8 cellular contexts compared by ENCODE assay signal in the genomic region with DNA sequence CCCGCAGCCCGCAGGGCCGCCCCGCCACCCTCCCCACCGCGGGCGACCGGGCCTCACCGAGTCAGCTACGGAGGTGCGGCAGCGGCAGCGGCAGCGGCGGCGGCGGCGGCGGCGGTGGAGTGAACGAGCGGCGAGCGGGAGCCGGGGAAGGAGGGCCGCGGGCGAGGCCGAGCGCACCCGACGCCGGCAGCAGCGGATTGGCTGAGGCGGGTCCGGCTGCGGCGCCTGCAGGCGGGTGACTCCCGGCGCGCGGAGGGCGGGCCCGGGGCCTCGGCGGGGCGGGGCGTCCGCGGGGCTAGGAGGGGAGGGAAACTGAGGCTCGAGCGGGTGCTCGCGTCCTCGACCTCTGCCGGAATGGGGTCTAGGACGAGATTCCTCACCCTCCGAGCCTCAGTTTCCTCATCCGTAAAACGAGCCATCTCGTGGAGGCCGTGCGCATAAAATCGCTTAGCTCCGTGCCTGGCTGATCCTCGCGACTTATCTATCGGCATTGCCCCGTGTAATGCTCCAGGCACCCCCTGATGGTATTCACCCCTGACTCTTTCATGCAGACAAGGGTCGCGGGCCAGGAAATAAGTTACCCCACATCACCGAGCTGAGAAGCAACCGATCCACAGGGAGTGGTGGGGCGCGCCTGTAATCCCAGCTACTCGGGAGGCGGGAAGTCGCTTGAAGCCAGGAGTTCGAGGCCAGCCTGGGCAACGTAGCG. TPM values are rescaled to one million over a fixed set of nuclear protein-coding genes. Genes with fewer than 3 reads are reported as not detected.
A peak's percentile ranks its signal among the peaks of the same experiment; 100 is the strongest.
DNase-seq lines count a peak whose midpoint lies in the region; ATAC-seq and TF ChIP-seq lines count a peak whose summit lies in the region.

Gene CPT1A, minus strand, starts transcription at position 199 of the 709 bp plus-strand sequence. CDS start 26,442 bp downstream, outside the sequence.

- peaks cover 48% of the 10 kb centered on the region for H3K4me1 ChIP-seq in CD8-positive, alpha-beta memory T cell (ENCODE audit: insufficient read depth, low read length)
- peaks cover 32 to 55% of the 10 kb centered on the region in 2 experiments for H3K4me1 ChIP-seq in HCT116 (ENCODE audit: control insufficient read depth in 1 of 2, insufficient read depth in 2 of 2, low read length in 2 of 2)
- H3K4me1 ChIP-seq in lower lobe of right lung = peaks cover 59% of the 10 kb centered on the region

- TF ChIP-seq CTCF in HCT116 (IDR thresholded peaks at IDR 0.05 in 2 of 3, conservative IDR thresholded peaks at IDR 0.05 in 1 of 3; ENCODE audit: borderline replicate concordance in 1 of 3, insufficient read depth in 1 of 3, low read depth in 2 of 3, low read length in 2 of 3) (no peak), lower lobe of right lung (IDR thresholded peaks at IDR 0.05) (no peak)

- RAD21 ChIA-PET in HCT116 (lab: Charles Lee; ENCODE audit: low non-redundant PET in 1 of 2, low total read pairs in 2 of 2, uncharacterized antibody in 2 of 2, unreplicated experiment in 2 of 2) = no interaction called here

- CTCF ChIA-PET in CD8-positive, alpha-beta memory T cell (lab: Charles Lee) = interaction anchor here (0.8 to 3.5 kb wide), 6 partner anchors 12 to 632 kb away, joined by 3 to 37 read pairs (median 14); no protein-coding TSS in a partner anchor
- CTCF ChIA-PET in HCT116 (lab: Charles Lee) = no interaction called here
- CTCF ChIA-PET in activated CD4-positive, alpha-beta memory T cell treated with anti-CD3 and anti-CD28 coated beads for 36 hours (lab: Charles Lee) = interaction anchor here (0.7 to 3.6 kb wide), 3 partner anchors 23 to 48 kb away, joined by 3 to 29 read pairs (median 17); no protein-coding TSS in a partner anchor

- H3K27me3 ChIP-seq in CD8-positive, alpha-beta memory T cell (ENCODE audit: insufficient read depth, low read length, poor library complexity, severe bottlenecking) = no peaks in the 10 kb centered on the region
- H3K27me3 ChIP-seq in HCT116 (ENCODE audit: insufficient read depth, low read length) (no peaks in the 10 kb centered on the region), lower lobe of right lung (ENCODE audit: low read depth) (no peaks in the 10 kb centered on the region)

- no peak for TF ChIP-seq POLR2A in HCT116 (IDR thresholded peaks at IDR 0.05; ENCODE audit: borderline replicate concordance, extremely low read depth, insufficient read depth, insufficient read length)

- intact Hi-C loops in HCT116 (cut with micrococcal nuclease) (no loop called here), lower lobe of right lung (cut with DNase I) (no loop called here)
- intact Hi-C loops in activated CD4-positive, alpha-beta memory T cell treated with anti-CD3 and anti-CD28 coated beads for 36 hours (cut with micrococcal nuclease) = loop anchor here (5.0 to 10.0 kb wide), 4 partner anchors 205 to 1363 kb away; partner anchors contain the start of genes FADD, PPP6R3 and TPCN2

- peak within 1 kb of the TSS; percentile 88 to 98 (median 93) for H3K4me3 Mint-ChIP-seq in CD8-positive, alpha-beta memory T cell
- H3K4me3 Mint-ChIP-seq in activated CD4-positive, alpha-beta memory T cell treated with anti-CD3 and anti-CD28 coated beads for 36 hours = peak within 1 kb of the TSS; percentile 87

- peak within 1 kb of the TSS; percentile 41 for H3K27ac ChIP-seq in CD8-positive, alpha-beta memory T cell (ENCODE audit: low read depth, low read length)
- H3K27ac ChIP-seq in HCT116 (ENCODE audit: low read depth, low read length) = peak within 1 kb of the TSS; percentile 67
- peak within 1 kb of the TSS; percentile 95 for H3K27ac ChIP-seq in lower lobe of right lung

- BruUV-seq in HCT116 (replicated peaks; lab: Mats Ljungman, UMichigan) = no TSS peak

- no peaks in the 10 kb centered on the region for H4K20me1 ChIP-seq in HCT116 (ENCODE audit: insufficient read depth)

- peaks cover 0 to 8% (median 0%) of the 10 kb centered on the region in 3 donors for H3K36me3 Mint-ChIP-seq in CD8-positive, alpha-beta memory T cell
- no peaks in the 10 kb centered on the region for H3K36me3 Mint-ChIP-seq in activated CD4-positive, alpha-beta memory T cell treated with anti-CD3 and anti-CD28 coated beads for 36 hours

- peak within 1 kb of the TSS; percentile 76 for H3K4me3 ChIP-seq in CD8-positive, alpha-beta memory T cell (ENCODE audit: low read length)
- H3K4me3 ChIP-seq in HCT116 (replicated peaks in 1 of 2; ENCODE audit: low read depth in 1 of 2, low read length in 2 of 2) = peak within 1 kb of the TSS; percentile 74 to 84
- peak within 1 kb of the TSS; percentile 97 for H3K4me3 ChIP-seq in lower lobe of right lung

- DNase-seq in CD8-positive, alpha-beta memory T cell = peak; percentile 65 to 76 (median 69)
- no peak for DNase-seq in HCT116 (ENCODE audit: low read depth, low spot score)
- peak; percentile 78 for DNase-seq in NCI-H510A (lab: John Stamatoyannopoulos, UW)
- peak; percentile 82 for DNase-seq in activated CD4-positive, alpha-beta memory T cell treated with anti-CD3 and anti-CD28 coated beads for 36 hours
- peak; percentile 59 for DNase-seq in effector CD4-positive, alpha-beta T cell
- DNase-seq in lower lobe of right lung = peak; percentile 86
- DNase-seq in stimulated activated CD4-positive, alpha-beta T cell treated with anti-CD3 and anti-CD28 coated beads, TNF-alpha, amount 100 ng/mL, for 48 hours (ENCODE audit: low read depth in 3 of 3) = peak in 2 of 3 donors; percentile 46 to 62
- DNase-seq in putamen (ENCODE audit: low spot score) = no peak

- H3K27ac Mint-ChIP-seq in CD8-positive, alpha-beta memory T cell = peak within 1 kb of the TSS; percentile 76 to 99 (median 94)
- H3K27ac Mint-ChIP-seq in activated CD4-positive, alpha-beta memory T cell treated with anti-CD3 and anti-CD28 coated beads for 36 hours = peak within 1 kb of the TSS; percentile 53

- peak within 1 kb of the TSS; percentile 71 for H3K9ac ChIP-seq in HCT116 (ENCODE audit: low read length)

- TF ChIP-seq RAD21 in HCT116 (IDR thresholded peaks at IDR 0.05; ENCODE audit: low read depth) = no peak

- peaks cover 42 to 61% (median 59%) of the 10 kb centered on the region in 3 donors for H3K4me1 Mint-ChIP-seq in CD8-positive, alpha-beta memory T cell
- peaks cover 42% of the 10 kb centered on the region for H3K4me1 Mint-ChIP-seq in activated CD4-positive, alpha-beta memory T cell treated with anti-CD3 and anti-CD28 coated beads for 36 hours (ENCODE audit: low read depth)

- H3K9me3 Mint-ChIP-seq in CD8-positive, alpha-beta memory T cell = no peaks in the 10 kb centered on the region
- H3K9me3 Mint-ChIP-seq in activated CD4-positive, alpha-beta memory T cell treated with anti-CD3 and anti-CD28 coated beads for 36 hours = no peaks in the 10 kb centered on the region

- peaks cover 34% of the 10 kb centered on the region for H3K79me2 ChIP-seq in HCT116 (ENCODE audit: insufficient read depth, low read length)

- H3K9me2 ChIP-seq in HCT116 (ENCODE audit: insufficient read depth) = no peaks in the 10 kb centered on the region

- H2AFZ ChIP-seq in HCT116 (ENCODE audit: low read depth, low read length, poor library complexity, severe bottlenecking) = no peak within 1 kb of the TSS

- no peaks in the 10 kb centered on the region for H3K36me3 ChIP-seq in CD8-positive, alpha-beta memory T cell (ENCODE audit: insufficient read depth, low read length)
- H3K36me3 ChIP-seq in HCT116 (ENCODE audit: control insufficient read depth in 1 of 2, insufficient read depth in 2 of 2, low read length in 2 of 2) (no peaks in the 10 kb centered on the region), lower lobe of right lung (no peaks in the 10 kb centered on the region)

- no peaks in the 10 kb centered on the region for H3K9me3 ChIP-seq in CD8-positive, alpha-beta memory T cell (ENCODE audit: low read length)
- H3K9me3 ChIP-seq in HCT116 (ENCODE audit: control insufficient read depth in 1 of 2, insufficient read depth in 1 of 2, low read depth in 1 of 2, low read length in 2 of 2) (no peaks in the 10 kb centered on the region), lower lobe of right lung (no peaks in the 10 kb centered on the region)

- POLR2A ChIA-PET in CD8-positive, alpha-beta memory T cell (lab: Charles Lee) = interaction anchor here (1.1 to 1.8 kb wide), 2 partner anchors 16 to 92 kb away, joined by 4 to 8 read pairs; no protein-coding TSS in a partner anchor
- POLR2A ChIA-PET in HCT116 (lab: Charles Lee) = no interaction called here
- POLR2A ChIA-PET in activated CD4-positive, alpha-beta memory T cell treated with anti-CD3 and anti-CD28 coated beads for 36 hours (lab: Charles Lee) = no interaction called here

- H3K27me3 Mint-ChIP-seq in CD8-positive, alpha-beta memory T cell = peaks cover 0 to 3% of the 10 kb centered on the region in 2 donors
- no peaks in the 10 kb centered on the region for H3K27me3 Mint-ChIP-seq in activated CD4-positive, alpha-beta memory T cell treated with anti-CD3 and anti-CD28 coated beads for 36 hours

- ATAC-seq in HCT116 (peak; percentile 69), lower lobe of right lung (peak; percentile 60 to 66)

- H3K4me2 ChIP-seq in HCT116 (ENCODE audit: low read length) = peak within 1 kb of the TSS; percentile 88

TF ChIP-seq in HCT116, 20 proteins besides CTCF, POLR2A, EP300 and RAD21:
- TF ChIP-seq ZFX (IDR thresholded peaks at IDR 0.05) (0 out of 2 replicates have a peak, but pooled peaks have one; percentile 14), SIN3A (IDR thresholded peaks at IDR 0.05; ENCODE audit: low read depth) (no peak)
- TF ChIP-seq, protein P1, sequence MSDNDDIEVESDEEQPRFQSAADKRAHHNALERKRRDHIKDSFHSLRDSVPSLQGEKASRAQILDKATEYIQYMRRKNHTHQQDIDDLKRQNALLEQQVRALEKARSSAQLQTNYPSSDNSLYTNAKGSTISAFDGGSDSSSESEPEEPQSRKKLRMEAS (IDR thresholded peaks at IDR 0.05) = peak; percentile 39; the same call in 1 of the 2 replicates

RNA-seq across cellular contexts. Expression of gene CPT1A, which starts in this region (rescaled TPM):
- total RNA-seq in CD8-positive, alpha-beta memory T cell = 10 to 100 TPM; 25.6 to 27.4 TPM
- 9.8 TPM for polyA plus RNA-seq in CD8-positive, alpha-beta memory T cell
- 54.4 TPM for total RNA-seq in HCT116 (2021; ENCODE audit: unreplicated experiment)
- polyA plus RNA-seq in HCT116 (2012) = 25.2 and 31.0 TPM in 2 replicates
- 10 to 100 TPM; 28.8 to 32.9 TPM for total RNA-seq in activated CD4-positive, alpha-beta memory T cell treated with anti-CD3 and anti-CD28 coated beads for 36 hours
- total RNA-seq in lower lobe of right lung = 88.4 TPM

Comparison
In these comparisons a context has a peak if more than half of its experiments do, and no peak if none do; other contexts are left out.
1. DNase-seq: peak in CD8-positive, alpha-beta memory T cell (5 of 5), NCI-H510A (single experiment), activated CD4-positive, alpha-beta memory T cell treated with anti-CD3 and anti-CD28 coated beads for 36 hours (single experiment), effector CD4-positive, alpha-beta T cell (single experiment), lower lobe of right lung (single experiment) and stimulated activated CD4-positive, alpha-beta T cell treated with anti-CD3 and anti-CD28 coated beads, TNF-alpha, amount 100 ng/mL, for 48 hours (2 of 3); none in HCT116 (single experiment) and putamen (single experiment).
2. H3K27ac ChIP-seq: peak in every context shown above with its lines; median percentile 95 in lower lobe of right lung; 67 in HCT116; 41 in CD8-positive, alpha-beta memory T cell.
3. Peak in every context shown above with its lines, with median percentiles within 50 percentile points of each other: H3K4me3 ChIP-seq.